In the genomic region with DNA sequence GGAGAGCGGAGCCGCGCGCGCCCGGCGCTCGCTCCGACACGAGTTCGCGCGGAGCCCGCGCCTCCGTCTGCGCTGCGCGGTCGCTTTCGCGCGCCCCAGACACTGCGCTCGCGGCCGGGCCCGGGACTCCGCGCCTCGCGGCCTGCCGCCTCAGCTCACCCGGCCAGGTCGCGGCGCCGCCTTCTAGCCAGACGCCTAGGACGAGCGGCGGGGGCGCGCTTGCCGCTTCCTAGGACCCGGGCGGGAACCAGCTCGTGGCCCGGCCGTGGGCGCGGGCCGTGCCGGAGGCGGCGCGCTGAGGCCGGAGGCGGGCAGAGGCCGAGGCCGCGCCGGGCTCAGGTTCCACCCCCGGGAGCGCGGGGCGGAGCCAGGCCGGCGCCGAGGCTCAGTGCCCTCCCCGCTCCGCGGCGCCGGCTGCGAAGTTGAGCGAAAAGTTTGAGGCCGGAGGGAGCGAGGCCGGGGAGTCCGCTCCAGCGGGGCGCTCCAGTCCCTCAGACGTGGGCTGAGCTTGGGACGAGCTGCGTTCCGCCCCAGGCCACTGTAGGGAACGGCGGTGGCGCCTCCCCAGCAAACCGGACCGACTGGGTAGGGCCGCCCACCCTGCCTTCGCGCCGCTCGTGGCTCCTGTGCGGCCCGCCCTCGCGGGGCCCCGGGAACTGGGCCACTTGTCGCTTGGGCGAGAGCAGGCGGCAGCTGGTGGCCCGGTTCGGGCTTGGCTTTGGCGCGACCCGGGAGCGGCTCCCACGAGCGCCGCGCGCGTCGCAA, we compare ENCODE assay signal across 1 cellular context.
A peak's percentile ranks its signal among the peaks of the same experiment; 100 is the strongest.
TF ChIP-seq lines count a peak whose summit lies in the region.

A gene with protein sequence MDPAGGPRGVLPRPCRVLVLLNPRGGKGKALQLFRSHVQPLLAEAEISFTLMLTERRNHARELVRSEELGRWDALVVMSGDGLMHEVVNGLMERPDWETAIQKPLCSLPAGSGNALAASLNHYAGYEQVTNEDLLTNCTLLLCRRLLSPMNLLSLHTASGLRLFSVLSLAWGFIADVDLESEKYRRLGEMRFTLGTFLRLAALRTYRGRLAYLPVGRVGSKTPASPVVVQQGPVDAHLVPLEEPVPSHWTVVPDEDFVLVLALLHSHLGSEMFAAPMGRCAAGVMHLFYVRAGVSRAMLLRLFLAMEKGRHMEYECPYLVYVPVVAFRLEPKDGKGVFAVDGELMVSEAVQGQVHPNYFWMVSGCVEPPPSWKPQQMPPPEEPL (plus strand): TSS at position 388 of the 765 bp plus-strand sequence. CDS start 1,036 bp downstream, outside the sequence.

TF ChIP-seq in HepG2, 621 proteins besides CTCF, POLR2A, EP300 and RAD21 (continued from another document and continues in another):
- TF ChIP-seq GRHL1 (CRISPR knock-in tag; conservative IDR thresholded peaks at IDR 0.05) (no peak), ZNF205 (CRISPR knock-in tag; IDR thresholded peaks at IDR 0.05) (peak; percentile 70), ZMYM4 (CRISPR knock-in tag; IDR thresholded peaks at IDR 0.05) (peak; percentile 39; the same call in 1 of the 2 replicates), NR2F6 (IDR thresholded peaks at IDR 0.05) (no peak), NR2F6 (CRISPR knock-in tag; IDR thresholded peaks at IDR 0.05) (peak; percentile 27; the same call in 1 of the 2 replicates), REXO4 (CRISPR knock-in tag; IDR thresholded peaks at IDR 0.05; ENCODE audit: borderline replicate concordance) (0 out of 2 replicates have a peak, but pooled peaks have one; percentile 61), RELA (CRISPR knock-in tag; IDR thresholded peaks at IDR 0.05) (0 out of 2 replicates have a peak, but pooled peaks have one; percentile 13), PITX1 (CRISPR knock-in tag; IDR thresholded peaks at IDR 0.05) (no peak), TEAD3 (CRISPR knock-in tag; optimal IDR thresholded peaks at IDR 0.05; ENCODE audit: borderline replicate concordance) (peak; percentile 32), NR2F2 (IDR thresholded peaks at IDR 0.05; ENCODE audit: borderline replicate concordance, low read depth) (no peak; the same call in 1 of the 2 replicates), PREB (CRISPR knock-in tag; IDR thresholded peaks at IDR 0.05) (peak; percentile 91; the same call in 1 of the 2 replicates), GATA4 (IDR thresholded peaks at IDR 0.05; ENCODE audit: borderline replicate concordance, low read depth) (0 out of 2 replicates have a peak, but pooled peaks have one; percentile 31), ZNF121 (CRISPR knock-in tag; IDR thresholded peaks at IDR 0.05) (peak; percentile 6; the same call in 1 of the 2 replicates), PCBP1 (IDR thresholded peaks at IDR 0.05; ENCODE audit: borderline replicate concordance, low read depth, low read length) (no peak), GZF1 (CRISPR knock-in tag; IDR thresholded peaks at IDR 0.05) (peak; percentile 18; the same call in 1 of the 2 replicates), NCOA2 (CRISPR knock-in tag; IDR thresholded peaks at IDR 0.05) (peak; percentile 27; the same call in 1 of the 2 replicates), HINFP (CRISPR knock-in tag; IDR thresholded peaks at IDR 0.05; ENCODE audit: low read depth) (peak; percentile 66; the same call in 1 of the 2 replicates), ZNF160 (CRISPR knock-in tag; IDR thresholded peaks at IDR 0.05) (peak; percentile 23; the same call in 1 of the 2 replicates), ZFP36L1 (CRISPR knock-in tag; IDR thresholded peaks at IDR 0.05) (peak; percentile 87), AGO1 (IDR thresholded peaks at IDR 0.05; ENCODE audit: low read depth, low read length, poor library complexity, severe bottlenecking) (peak; percentile 82), ZSCAN21 (CRISPR knock-in tag; IDR thresholded peaks at IDR 0.05; ENCODE audit: borderline replicate concordance) (peak; percentile 78), RBFOX2 (IDR thresholded peaks at IDR 0.05; ENCODE audit: low read depth, low read length) (peak; percentile 93), GATAD1 (CRISPR knock-in tag; IDR thresholded peaks at IDR 0.05) (no peak), HMGXB4 (CRISPR knock-in tag; IDR thresholded peaks at IDR 0.05; ENCODE audit: borderline replicate concordance in 1 of 2, low read depth in 1 of 2) (peak in 1 of 2 experiments; percentile 80; a peak in 2 of 4 replicates), RNF2 (conservative IDR thresholded peaks at IDR 0.05; ENCODE audit: low read depth) (no peak; the same call in 1 of the 2 replicates), ZNF782 (CRISPR knock-in tag; IDR thresholded peaks at IDR 0.05; ENCODE audit: borderline replicate concordance) (peak; percentile 80; the same call in 1 of the 2 replicates), ZBTB25 (CRISPR knock-in tag; IDR thresholded peaks at IDR 0.05) (peak; percentile 17; the same call in 1 of the 2 replicates), ZNF576 (CRISPR knock-in tag; IDR thresholded peaks at IDR 0.05) (0 out of 2 replicates have a peak, but pooled peaks have one; percentile 18), ZNF749 (CRISPR knock-in tag; IDR thresholded peaks at IDR 0.05; ENCODE audit: borderline replicate concordance) (peak; percentile 75; the same call in 1 of the 2 replicates), MYPOP (CRISPR knock-in tag; IDR thresholded peaks at IDR 0.05) (peak; percentile 4; the same call in 1 of the 2 replicates)
- TF ChIP-seq, protein P1, sequence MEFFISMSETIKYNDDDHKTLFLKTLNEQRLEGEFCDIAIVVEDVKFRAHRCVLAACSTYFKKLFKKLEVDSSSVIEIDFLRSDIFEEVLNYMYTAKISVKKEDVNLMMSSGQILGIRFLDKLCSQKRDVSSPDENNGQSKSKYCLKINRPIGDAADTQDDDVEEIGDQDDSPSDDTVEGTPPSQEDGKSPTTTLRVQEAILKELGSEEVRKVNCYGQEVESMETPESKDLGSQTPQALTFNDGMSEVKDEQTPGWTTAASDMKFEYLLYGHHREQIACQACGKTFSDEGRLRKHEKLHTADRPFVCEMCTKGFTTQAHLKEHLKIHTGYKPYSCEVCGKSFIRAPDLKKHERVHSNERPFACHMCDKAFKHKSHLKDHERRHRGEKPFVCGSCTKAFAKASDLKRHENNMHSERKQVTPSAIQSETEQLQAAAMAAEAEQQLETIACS (CRISPR knock-in tag; IDR thresholded peaks at IDR 0.05) = peak; percentile 90
- TF ChIP-seq, protein P2, sequence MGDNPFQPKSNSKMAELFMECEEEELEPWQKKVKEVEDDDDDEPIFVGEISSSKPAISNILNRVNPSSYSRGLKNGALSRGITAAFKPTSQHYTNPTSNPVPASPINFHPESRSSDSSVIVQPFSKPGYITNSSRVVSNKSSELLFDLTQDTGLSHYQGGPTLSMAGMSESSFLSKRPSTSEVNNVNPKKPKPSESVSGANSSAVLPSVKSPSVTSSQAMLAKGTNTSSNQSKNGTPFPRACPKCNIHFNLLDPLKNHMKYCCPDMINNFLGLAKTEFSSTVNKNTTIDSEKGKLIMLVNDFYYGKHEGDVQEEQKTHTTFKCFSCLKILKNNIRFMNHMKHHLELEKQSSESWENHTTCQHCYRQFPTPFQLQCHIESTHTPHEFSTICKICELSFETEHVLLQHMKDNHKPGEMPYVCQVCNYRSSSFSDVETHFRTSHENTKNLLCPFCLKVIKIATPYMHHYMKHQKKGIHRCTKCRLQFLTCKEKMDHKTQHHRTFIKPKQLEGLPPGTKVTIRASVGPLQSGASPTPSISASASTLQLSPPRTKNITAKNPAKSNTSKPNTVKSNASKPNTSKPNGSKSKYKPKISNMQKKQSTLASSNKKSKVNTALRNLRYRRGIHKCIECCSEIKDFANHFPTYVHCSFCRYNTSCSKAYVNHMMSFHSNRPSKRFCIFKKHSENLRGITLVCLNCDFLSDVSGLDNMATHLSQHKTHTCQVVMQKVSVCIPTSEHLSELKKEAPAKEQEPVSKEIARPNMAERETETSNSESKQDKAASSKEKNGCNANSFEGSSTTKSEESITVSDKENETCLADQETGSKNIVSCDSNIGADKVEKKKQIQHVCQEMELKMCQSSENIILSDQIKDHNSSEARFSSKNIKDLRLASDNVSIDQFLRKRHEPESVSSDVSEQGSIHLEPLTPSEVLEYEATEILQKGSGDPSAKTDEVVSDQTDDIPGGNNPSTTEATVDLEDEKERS (CRISPR knock-in tag; IDR thresholded peaks at IDR 0.05) = no peak
- TF ChIP-seq, protein P3, sequence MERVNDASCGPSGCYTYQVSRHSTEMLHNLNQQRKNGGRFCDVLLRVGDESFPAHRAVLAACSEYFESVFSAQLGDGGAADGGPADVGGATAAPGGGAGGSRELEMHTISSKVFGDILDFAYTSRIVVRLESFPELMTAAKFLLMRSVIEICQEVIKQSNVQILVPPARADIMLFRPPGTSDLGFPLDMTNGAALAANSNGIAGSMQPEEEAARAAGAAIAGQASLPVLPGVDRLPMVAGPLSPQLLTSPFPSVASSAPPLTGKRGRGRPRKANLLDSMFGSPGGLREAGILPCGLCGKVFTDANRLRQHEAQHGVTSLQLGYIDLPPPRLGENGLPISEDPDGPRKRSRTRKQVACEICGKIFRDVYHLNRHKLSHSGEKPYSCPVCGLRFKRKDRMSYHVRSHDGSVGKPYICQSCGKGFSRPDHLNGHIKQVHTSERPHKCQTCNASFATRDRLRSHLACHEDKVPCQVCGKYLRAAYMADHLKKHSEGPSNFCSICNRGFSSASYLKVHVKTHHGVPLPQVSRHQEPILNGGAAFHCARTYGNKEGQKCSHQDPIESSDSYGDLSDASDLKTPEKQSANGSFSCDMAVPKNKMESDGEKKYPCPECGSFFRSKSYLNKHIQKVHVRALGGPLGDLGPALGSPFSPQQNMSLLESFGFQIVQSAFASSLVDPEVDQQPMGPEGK (CRISPR knock-in tag; IDR thresholded peaks at IDR 0.05) = peak; percentile 31; the same call in 1 of the 2 replicates
- TF ChIP-seq, protein P4, sequence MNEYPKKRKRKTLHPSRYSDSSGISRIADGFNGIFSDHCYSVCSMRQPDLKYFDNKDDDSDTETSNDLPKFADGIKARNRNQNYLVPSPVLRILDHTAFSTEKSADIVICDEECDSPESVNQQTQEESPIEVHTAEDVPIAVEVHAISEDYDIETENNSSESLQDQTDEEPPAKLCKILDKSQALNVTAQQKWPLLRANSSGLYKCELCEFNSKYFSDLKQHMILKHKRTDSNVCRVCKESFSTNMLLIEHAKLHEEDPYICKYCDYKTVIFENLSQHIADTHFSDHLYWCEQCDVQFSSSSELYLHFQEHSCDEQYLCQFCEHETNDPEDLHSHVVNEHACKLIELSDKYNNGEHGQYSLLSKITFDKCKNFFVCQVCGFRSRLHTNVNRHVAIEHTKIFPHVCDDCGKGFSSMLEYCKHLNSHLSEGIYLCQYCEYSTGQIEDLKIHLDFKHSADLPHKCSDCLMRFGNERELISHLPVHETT (CRISPR knock-in tag; conservative IDR thresholded peaks at IDR 0.05) = peak; percentile 58; the same call in 1 of the 2 replicates
